ENCODE assay signal across 17 cellular contexts in the genomic region with DNA sequence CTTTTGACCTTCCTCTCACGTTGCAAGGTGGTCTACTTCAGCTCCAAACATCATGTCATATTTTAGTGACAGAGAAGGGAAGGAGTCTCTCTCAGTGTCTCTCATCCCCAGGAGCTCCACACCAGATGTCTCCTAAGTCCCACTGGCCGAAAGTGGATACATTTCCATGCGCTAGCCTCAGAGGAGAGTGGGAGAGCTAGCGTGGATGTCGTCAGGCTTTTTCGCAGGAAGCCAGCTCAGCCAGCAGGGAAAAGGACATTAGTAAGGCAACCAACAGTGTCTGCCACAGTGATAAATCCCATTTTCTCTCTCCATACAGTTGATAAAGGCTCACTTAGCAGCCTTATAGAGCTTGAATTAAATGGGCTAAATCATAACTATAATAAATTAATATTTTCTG.
"Had no signal": no experiment of that assay in that cellular context is flagged by ENCODE, and none has a peak within 500 bp of the region (broad histone marks: within the 10 kb centered on the region; RNA-seq: fewer than 3 reads in every experiment).

No MANE protein-coding gene starts in this region.

- H3K4me3 Mint-ChIP-seq: activated CD8-positive, alpha-beta memory T cell treated with anti-CD3 and anti-CD28 coated beads, Interleukin-2, amount 10 ng/mL, durations not matched to agents 7 days and 5 days; activated T-cell treated with anti-CD3 and anti-CD28 coated beads, Interleukin-2, amount 50 U/mL, for 24 hours; mesothelial cell of epicardium; T-helper 2 cell treated with Interferon-gamma antibody and Interleukin-4, amounts not matched to agents 5 μg/mL and 100 μg/mL, for 36 hours had no signal

- H3K27ac Mint-ChIP-seq: activated CD8-positive, alpha-beta memory T cell treated with anti-CD3 and anti-CD28 coated beads, Interleukin-2, amount 10 ng/mL, durations not matched to agents 7 days and 5 days; activated naive CD4-positive, alpha-beta T cell treated with anti-CD3 and anti-CD28 coated beads, Interleukin-2, amount 50 U/mL, for 72 hours; activated T-cell treated with anti-CD3 and anti-CD28 coated beads, Interleukin-2, amount 50 U/mL, for 24 hours; mesothelial cell of epicardium; T-helper 2 cell treated with Interferon-gamma antibody and Interleukin-4, amounts not matched to agents 5 μg/mL and 100 μg/mL, for 36 hours had no signal

- H3K4me3 ChIP-seq: lower lobe of right lung, stomach, tibial nerve had no signal

- FAIRE-seq: colon had no signal

- ATAC-seq: activated CD4-positive, CD25-positive, alpha-beta regulatory T cell treated with anti-CD3 and anti-CD28 coated beads, Interleukin-2, amount 50 U/mL, for 24 hours; activated CD8-positive, alpha-beta memory T cell treated with anti-CD3 and anti-CD28 coated beads, Interleukin-2, amount 10 ng/mL, durations not matched to agents 7 days and 5 days; activated naive CD4-positive, alpha-beta T cell treated with anti-CD3 and anti-CD28 coated beads, Interleukin-2, amount 50 U/mL, for 72 hours; lower lobe of right lung had no signal

- H3K36me3 Mint-ChIP-seq: activated CD8-positive, alpha-beta memory T cell treated with anti-CD3 and anti-CD28 coated beads, Interleukin-2, amount 10 ng/mL, durations not matched to agents 7 days and 5 days; activated naive CD4-positive, alpha-beta T cell treated with anti-CD3 and anti-CD28 coated beads, Interleukin-2, amount 50 U/mL, for 72 hours; mesothelial cell of epicardium had no signal

- H3K4me1 Mint-ChIP-seq: activated CD8-positive, alpha-beta memory T cell treated with anti-CD3 and anti-CD28 coated beads, Interleukin-2, amount 10 ng/mL, durations not matched to agents 7 days and 5 days; mesothelial cell of epicardium had no signal

- DNase-seq: activated CD4-positive, alpha-beta T cell treated with anti-CD3 and anti-CD28 coated beads, Interleukin-2, amount 50 U/mL, for 48 hours; activated CD8-positive, alpha-beta memory T cell treated with anti-CD3 and anti-CD28 coated beads, Interleukin-2, amount 10 ng/mL, durations not matched to agents 7 days and 5 days; activated effector memory CD4-positive, alpha-beta T cell treated with Interleukin-2 at 50 U/mL for 16 hours; activated T-cell treated with anti-CD3 and anti-CD28 coated beads, Interleukin-2, amount 50 U/mL, for 24 hours; amniotic stem cell; effector memory CD4-positive, alpha-beta T cell; hippocampal formation; kidney glomerular epithelial cell; lower lobe of right lung; small intestine; stomach had no signal

- H3K27me3 Mint-ChIP-seq: activated CD8-positive, alpha-beta memory T cell treated with anti-CD3 and anti-CD28 coated beads, Interleukin-2, amount 10 ng/mL, durations not matched to agents 7 days and 5 days; activated T-cell treated with anti-CD3 and anti-CD28 coated beads, Interleukin-2, amount 50 U/mL, for 24 hours had no signal

- H3K27ac ChIP-seq: lower lobe of right lung, stomach, tibial nerve had no signal

- H3K9me3 Mint-ChIP-seq: activated naive CD4-positive, alpha-beta T cell treated with anti-CD3 and anti-CD28 coated beads, Interleukin-2, amount 50 U/mL, for 72 hours; activated T-cell treated with anti-CD3 and anti-CD28 coated beads, Interleukin-2, amount 50 U/mL, for 24 hours; mesothelial cell of epicardium; T-helper 2 cell treated with Interferon-gamma antibody and Interleukin-4, amounts not matched to agents 5 μg/mL and 100 μg/mL, for 36 hours had no signal
